In genomic region chr20:46406200-46406985, GRCh38 we compare ENCODE assay signal across 1 cellular context.
TF ChIP-seq lines count a peak whose summit lies in the region.

Gene ELMO2, minus strand, starts transcription at chr20:46406615. Its CDS starts 12,133 bp downstream, at chr20:46394482.

TF ChIP-seq in HepG2, 621 proteins besides CTCF, POLR2A, EP300 and RAD21 (continued from another document and continues in another):
- TF ChIP-seq ATRX (CRISPR knock-in tag; IDR thresholded peaks at IDR 0.05; ENCODE audit: borderline replicate concordance) (no peak), ZNF598 (CRISPR knock-in tag; IDR thresholded peaks at IDR 0.05; ENCODE audit: borderline replicate concordance) (no peak), RNF219 (CRISPR knock-in tag; IDR thresholded peaks at IDR 0.05) (no peak), ZNF784 (CRISPR knock-in tag; IDR thresholded peaks at IDR 0.05; ENCODE audit: borderline replicate concordance) (no peak; the same call in 1 of the 2 replicates), FIP1L1 (IDR thresholded peaks at IDR 0.05; ENCODE audit: borderline replicate concordance, insufficient read depth, low read depth, low read length) (0 out of 2 replicates have a peak, but pooled peaks have one; percentile 34), YY1 (IDR thresholded peaks at IDR 0.05; ENCODE audit: insufficient read depth, insufficient replicate concordance, low read depth, low read length) (peak; percentile 44), BRCA1 (CRISPR knock-in tag; IDR thresholded peaks at IDR 0.05) (0 out of 2 replicates have a peak, but pooled peaks have one; percentile 6), ZNF703 (CRISPR knock-in tag; IDR thresholded peaks at IDR 0.05; ENCODE audit: borderline replicate concordance) (peak; percentile 48; the same call in 1 of the 2 replicates), HOXA5 (CRISPR knock-in tag; IDR thresholded peaks at IDR 0.05) (0 out of 2 replicates have a peak, but pooled peaks have one; percentile 61), SP140L (CRISPR knock-in tag; IDR thresholded peaks at IDR 0.05; ENCODE audit: borderline replicate concordance) (no peak; the same call in 1 of the 2 replicates), ZNF781 (CRISPR knock-in tag; IDR thresholded peaks at IDR 0.05; ENCODE audit: borderline replicate concordance, not compliant biosample characterization) (peak; percentile 12), NR2C2 (CRISPR knock-in tag; IDR thresholded peaks at IDR 0.05; ENCODE audit: borderline replicate concordance) (peak; percentile 70), DR1 (CRISPR knock-in tag; IDR thresholded peaks at IDR 0.05) (no peak), MEIS1 (CRISPR knock-in tag; IDR thresholded peaks at IDR 0.05; ENCODE audit: borderline replicate concordance) (peak; percentile 65), ZKSCAN1 (IDR thresholded peaks at IDR 0.05; ENCODE audit: low read length) (no peak), TGIF2 (CRISPR knock-in tag; IDR thresholded peaks at IDR 0.05) (no peak; the same call in 1 of the 2 replicates), ZNF816 (CRISPR knock-in tag; IDR thresholded peaks at IDR 0.05; ENCODE audit: borderline replicate concordance) (peak; percentile 83; the same call in 1 of the 2 replicates), ZNF460 (CRISPR knock-in tag; IDR thresholded peaks at IDR 0.05; ENCODE audit: borderline replicate concordance) (peak; percentile 48; the same call in 1 of the 2 replicates), FOXK1 (CRISPR knock-in tag; IDR thresholded peaks at IDR 0.05; ENCODE audit: borderline replicate concordance, low read depth) (0 out of 2 replicates have a peak, but pooled peaks have one; percentile 51), CENPX (CRISPR knock-in tag; IDR thresholded peaks at IDR 0.05) (no peak), ZNF512 (CRISPR knock-in tag; IDR thresholded peaks at IDR 0.05) (no peak), ZBTB39 (CRISPR knock-in tag; IDR thresholded peaks at IDR 0.05) (no peak), ZBTB20 (CRISPR knock-in tag; IDR thresholded peaks at IDR 0.05; ENCODE audit: borderline replicate concordance, low read depth) (peak; percentile 16; the same call in 1 of the 2 replicates), SCMH1 (CRISPR knock-in tag; IDR thresholded peaks at IDR 0.05; ENCODE audit: borderline replicate concordance) (no peak), TCF12 (IDR thresholded peaks at IDR 0.05) (no peak), TCF12 (CRISPR knock-in tag; IDR thresholded peaks at IDR 0.05) (peak; percentile 88), ZNF296 (CRISPR knock-in tag; conservative IDR thresholded peaks at IDR 0.05) (no peak), ZNF749 (CRISPR knock-in tag; IDR thresholded peaks at IDR 0.05; ENCODE audit: borderline replicate concordance) (no peak), ZNF775 (CRISPR knock-in tag; IDR thresholded peaks at IDR 0.05; ENCODE audit: borderline replicate concordance) (peak; percentile 56; the same call in 1 of the 2 replicates), NBN (conservative IDR thresholded peaks at IDR 0.05) (no peak), ZNF180 (CRISPR knock-in tag; IDR thresholded peaks at IDR 0.05; ENCODE audit: borderline replicate concordance, low read depth) (peak; percentile 84; the same call in 1 of the 2 replicates), TBX2 (CRISPR knock-in tag; IDR thresholded peaks at IDR 0.05; ENCODE audit: borderline replicate concordance) (no peak; the same call in 1 of the 2 replicates), DMAP1 (CRISPR knock-in tag; IDR thresholded peaks at IDR 0.05) (peak; percentile 91), HNRNPH1 (optimal IDR thresholded peaks at IDR 0.05; ENCODE audit: low read depth, low read length) (no peak), SOX13 (IDR thresholded peaks at IDR 0.05) (no peak), SOX13 (CRISPR knock-in tag; conservative IDR thresholded peaks at IDR 0.05 in 1 of 2, IDR thresholded peaks at IDR 0.05 in 1 of 2) (no peak; a peak in 2 of 4 replicates), HNRNPLL (IDR thresholded peaks at IDR 0.05; ENCODE audit: low read depth, low read length, poor library complexity, severe bottlenecking) (peak; percentile 53), SP4 (CRISPR knock-in tag; IDR thresholded peaks at IDR 0.05) (peak; percentile 90), RBM39 (IDR thresholded peaks at IDR 0.05; ENCODE audit: low read depth, low read length, poor library complexity, severe bottlenecking) (peak; percentile 65), ZNF75D (CRISPR knock-in tag; IDR thresholded peaks at IDR 0.05; ENCODE audit: borderline replicate concordance) (no peak), RARG (CRISPR knock-in tag; IDR thresholded peaks at IDR 0.05; ENCODE audit: low read depth) (no peak; the same call in 1 of the 2 replicates), ZNF281 (CRISPR knock-in tag; IDR thresholded peaks at IDR 0.05; ENCODE audit: borderline replicate concordance) (no peak; the same call in 1 of the 2 replicates), ONECUT2 (CRISPR knock-in tag; IDR thresholded peaks at IDR 0.05) (no peak), TRAFD1 (CRISPR knock-in tag; IDR thresholded peaks at IDR 0.05; ENCODE audit: borderline replicate concordance) (no peak)
- TF ChIP-seq, protein P1, sequence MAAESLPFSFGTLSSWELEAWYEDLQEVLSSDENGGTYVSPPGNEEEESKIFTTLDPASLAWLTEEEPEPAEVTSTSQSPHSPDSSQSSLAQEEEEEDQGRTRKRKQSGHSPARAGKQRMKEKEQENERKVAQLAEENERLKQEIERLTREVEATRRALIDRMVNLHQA (CRISPR knock-in tag; IDR thresholded peaks at IDR 0.05) = no peak
- TF ChIP-seq, protein P2, sequence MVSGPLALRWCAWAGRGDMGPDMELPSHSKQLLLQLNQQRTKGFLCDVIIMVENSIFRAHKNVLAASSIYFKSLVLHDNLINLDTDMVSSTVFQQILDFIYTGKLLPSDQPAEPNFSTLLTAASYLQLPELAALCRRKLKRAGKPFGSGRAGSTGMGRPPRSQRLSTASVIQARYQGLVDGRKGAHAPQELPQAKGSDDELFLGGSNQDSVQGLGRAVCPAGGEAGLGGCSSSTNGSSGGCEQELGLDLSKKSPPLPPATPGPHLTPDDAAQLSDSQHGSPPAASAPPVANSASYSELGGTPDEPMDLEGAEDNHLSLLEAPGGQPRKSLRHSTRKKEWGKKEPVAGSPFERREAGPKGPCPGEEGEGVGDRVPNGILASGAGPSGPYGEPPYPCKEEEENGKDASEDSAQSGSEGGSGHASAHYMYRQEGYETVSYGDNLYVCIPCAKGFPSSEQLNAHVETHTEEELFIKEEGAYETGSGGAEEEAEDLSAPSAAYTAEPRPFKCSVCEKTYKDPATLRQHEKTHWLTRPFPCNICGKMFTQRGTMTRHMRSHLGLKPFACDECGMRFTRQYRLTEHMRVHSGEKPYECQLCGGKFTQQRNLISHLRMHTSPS (CRISPR knock-in tag; IDR thresholded peaks at IDR 0.05; ENCODE audit: low read depth) = 0 out of 2 replicates have a peak, but pooled peaks have one; percentile 72
- TF ChIP-seq, protein P3, sequence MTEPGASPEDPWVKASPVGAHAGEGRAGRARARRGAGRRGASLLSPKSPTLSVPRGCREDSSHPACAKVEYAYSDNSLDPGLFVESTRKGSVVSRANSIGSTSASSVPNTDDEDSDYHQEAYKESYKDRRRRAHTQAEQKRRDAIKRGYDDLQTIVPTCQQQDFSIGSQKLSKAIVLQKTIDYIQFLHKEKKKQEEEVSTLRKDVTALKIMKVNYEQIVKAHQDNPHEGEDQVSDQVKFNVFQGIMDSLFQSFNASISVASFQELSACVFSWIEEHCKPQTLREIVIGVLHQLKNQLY (CRISPR knock-in tag; IDR thresholded peaks at IDR 0.05) = 0 out of 2 replicates have a peak, but pooled peaks have one; percentile 24
- TF ChIP-seq, protein P4, sequence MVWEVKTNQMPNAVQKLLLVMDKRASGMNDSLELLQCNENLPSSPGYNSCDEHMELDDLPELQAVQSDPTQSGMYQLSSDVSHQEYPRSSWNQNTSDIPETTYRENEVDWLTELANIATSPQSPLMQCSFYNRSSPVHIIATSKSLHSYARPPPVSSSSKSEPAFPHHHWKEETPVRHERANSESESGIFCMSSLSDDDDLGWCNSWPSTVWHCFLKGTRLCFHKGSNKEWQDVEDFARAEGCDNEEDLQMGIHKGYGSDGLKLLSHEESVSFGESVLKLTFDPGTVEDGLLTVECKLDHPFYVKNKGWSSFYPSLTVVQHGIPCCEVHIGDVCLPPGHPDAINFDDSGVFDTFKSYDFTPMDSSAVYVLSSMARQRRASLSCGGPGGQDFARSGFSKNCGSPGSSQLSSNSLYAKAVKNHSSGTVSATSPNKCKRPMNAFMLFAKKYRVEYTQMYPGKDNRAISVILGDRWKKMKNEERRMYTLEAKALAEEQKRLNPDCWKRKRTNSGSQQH (CRISPR knock-in tag; IDR thresholded peaks at IDR 0.05; ENCODE audit: low read depth) = 0 out of 2 replicates have a peak, but pooled peaks have one; percentile 74
